13 cellular contexts compared by ENCODE assay signal in the genomic region with DNA sequence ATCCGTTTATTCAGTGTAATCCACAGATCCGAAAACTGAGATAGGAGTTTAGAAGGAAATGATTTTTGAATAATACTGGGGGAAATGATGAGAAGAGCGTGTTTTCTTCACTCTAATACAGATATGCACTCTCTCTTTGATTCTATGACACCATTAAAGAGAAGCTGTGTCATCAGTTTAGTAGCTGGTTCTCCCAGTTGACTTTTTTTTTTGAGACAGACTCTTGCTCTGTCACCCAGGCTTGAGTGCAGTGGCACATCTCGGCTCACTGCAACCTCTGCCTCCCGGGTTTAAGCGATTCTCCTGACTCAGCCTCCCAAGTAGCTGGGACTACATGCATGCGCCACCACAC. TPM values are rescaled to one million over a fixed set of nuclear protein-coding genes. Genes with fewer than 3 reads are reported as not detected.
A peak's percentile ranks its signal among the peaks of the same experiment; 100 is the strongest.
DNase-seq lines count a peak whose midpoint lies in the region; TF ChIP-seq lines count a peak whose summit lies in the region.
"Had no signal": no experiment of that assay in that cellular context is flagged by ENCODE, and none has a peak within 500 bp of the region (broad histone marks: within the 10 kb centered on the region; RNA-seq: fewer than 3 reads in every experiment).

No MANE protein-coding gene starts in this region.

- H3K27ac ChIP-seq in OCI-LY3 (ENCODE audit: low read length) (no peak overlapping the region), coronary artery (peak overlapping the region; percentile 63 to 82), muscle layer of colon (ENCODE audit: low read depth, low read length) (peak overlapping the region; percentile 77), uterus (peak overlapping the region; percentile 69 to 71)

- peak overlapping the region; percentile 65 for H3K4me2 ChIP-seq in OCI-LY3 (ENCODE audit: low read length)

- H3K79me2 ChIP-seq in OCI-LY3 (ENCODE audit: low read length) = no peaks in the 10 kb centered on the region

- H4K20me1 ChIP-seq in OCI-LY3 (ENCODE audit: insufficient read depth, low read length) = no peaks in the 10 kb centered on the region

- no peak overlapping the region for H2AFZ ChIP-seq in OCI-LY3 (ENCODE audit: low read depth, low read length)

- no peak overlapping the region for H3K9ac ChIP-seq in OCI-LY3 (ENCODE audit: low read length)
- H3K9ac ChIP-seq in muscle layer of colon (ENCODE audit: low read length) = no peak overlapping the region

- intact Hi-C loops in uterus (cut with DNase I; ENCODE audit: low total_unique reads) = no loop called here
- intact Hi-C loops in lower leg skin (cut with DNase I; ENCODE audit: low total_unique reads) = no loop called here

- no peaks in the 10 kb centered on the region for H3K36me3 ChIP-seq in OCI-LY3 (replicated peaks; ENCODE audit: low read depth, low read length)
- H3K36me3 ChIP-seq in muscle layer of colon (ENCODE audit: insufficient read depth, low read length) = no peaks in the 10 kb centered on the region
- no peaks in the 10 kb centered on the region for H3K36me3 ChIP-seq in uterus

- whole genome bisulfite sequencing in lower leg skin, 2 donors = 61% methylated on average over 7 of the region's 7 CpGs

- H3K4me1 ChIP-seq in OCI-LY3 (ENCODE audit: low read length) (peaks cover 22% of the 10 kb centered on the region), muscle layer of colon (ENCODE audit: insufficient read depth, low read length) (peaks cover 45% of the 10 kb centered on the region), uterus (peaks cover 5 to 9% of the 10 kb centered on the region in 2 donors)

- H3K4me3 ChIP-seq in OCI-LY3 (ENCODE audit: low read length) = peak overlapping the region; percentile 62
- H3K4me3 ChIP-seq in coronary artery = no peak overlapping the region
- no peak overlapping the region for H3K4me3 ChIP-seq in muscle layer of colon (ENCODE audit: low read depth in 1 of 2, low read length in 2 of 2)
- H3K4me3 ChIP-seq in uterus = no peak overlapping the region
- no peak overlapping the region for H3K4me3 ChIP-seq in lower leg skin (ENCODE audit: low read depth, poor library complexity, severe bottlenecking)

- TF ChIP-seq CTCF in OCI-LY3 (IDR thresholded peaks at IDR 0.05; ENCODE audit: low read depth, low read length) (no peak), coronary artery (IDR thresholded peaks at IDR 0.05) (no peak), uterus (IDR thresholded peaks at IDR 0.05) (no peak), lower leg skin (IDR thresholded peaks at IDR 0.05) (no peak)

- DNase-seq in coronary artery (ENCODE audit: low spot score) (no peak), uterus (no peak), H4 (ENCODE audit: low spot score) (no peak), lower leg skin (ENCODE audit: low spot score in 2 of 2) (no peak), NCI-H2196 (lab: John Stamatoyannopoulos, UW; ENCODE audit: unreplicated experiment) (no peak)
- DNase-seq: activated CD4-positive, alpha-beta T cell treated with anti-CD3 and anti-CD28 coated beads, Interleukin-2, amount 10 ng/mL, durations not matched to agents 7 days and 5 days; activated CD8-positive, alpha-beta memory T cell treated with anti-CD3 and anti-CD28 coated beads, Interleukin-2, amount 50 U/mL, for 48 hours; activated gamma-delta T cell treated with Interleukin-2 at 50 U/mL for 16 hours; amygdala; KBM-7; NCI-H2081 treated with DMSO at 0.1 percent for 48 hours had no signal

- TF ChIP-seq POLR2A in uterus (IDR thresholded peaks at IDR 0.05) (no peak), lower leg skin (IDR thresholded peaks at IDR 0.05) (no peak)

- H3K9me3 ChIP-seq in OCI-LY3 (ENCODE audit: insufficient read depth, low read length) (no peaks in the 10 kb centered on the region), muscle layer of colon (ENCODE audit: low read length) (no peaks in the 10 kb centered on the region), uterus (no peaks in the 10 kb centered on the region)

- H3K27me3 ChIP-seq in OCI-LY3 (ENCODE audit: low read depth, low read length) (no peaks in the 10 kb centered on the region; the same call in 1 of the 2 replicates), muscle layer of colon (ENCODE audit: control insufficient read depth in 1 of 2, insufficient read depth in 2 of 2, low read length in 2 of 2) (no peaks in the 10 kb centered on the region), uterus (no peaks in the 10 kb centered on the region)

RNA-seq across cellular contexts. Expression of gene EML1, which starts 48.4 kb away (rescaled TPM):
- 100 to 1,000 TPM in 1 of 4 donors, 10 to 100 TPM in 3; 51.4 to 184 (median 84.4) TPM for total RNA-seq in uterus
- 18.3 and 18.5 TPM in 2 replicates for total RNA-seq in H4 (2014; rRNA removed; shearing (Covaris generic))
- 10 to 100 TPM; 10.7 to 24.7 (median 21.3) TPM for total RNA-seq in lower leg skin
